In genomic region chr10:124593431-124593985, GRCh38 we compare ENCODE assay signal across 23 cellular contexts.
DNase-seq lines count a peak whose midpoint lies in the region; ATAC-seq, FAIRE-seq and TF ChIP-seq lines count a peak whose summit lies in the region.
"Had no signal": no experiment of that assay in that cellular context is flagged by ENCODE, and none has a peak within 500 bp of the region (broad histone marks: within the 10 kb centered on the region; RNA-seq: fewer than 3 reads in every experiment).

No MANE protein-coding gene starts in this region.

- CTCF ChIA-PET in IMR-90 (lab: Yijun Ruan, JAX) = no interaction called here

- dilution Hi-C loops in IMR-90 (cut with HindIII; ENCODE audit: low sequenced_read_pairs, unreplicated experiment) = no loop called here

- in situ Hi-C loops in IMR-90 (cut with MboI; ENCODE audit: low sequenced_read_pairs) = no loop called here

- H3K36me3 ChIP-seq in H7 (replicated peaks; ENCODE audit: control insufficient read depth, insufficient read depth, low read length) = no peaks in the 10 kb centered on the region
- H3K36me3 ChIP-seq in IMR-90 (ENCODE audit: control insufficient read depth, insufficient read depth, low read length) = no peaks in the 10 kb centered on the region
- H3K36me3 ChIP-seq in kidney (ENCODE audit: control insufficient read depth in 1 of 2, insufficient read depth in 2 of 2, low read length in 2 of 2) = no peaks in the 10 kb centered on the region
- H3K36me3 ChIP-seq: BLaER1, MG63 had no signal

- peak overlapping the region; percentile 42 for H2AK9ac ChIP-seq in IMR-90 (replicated peaks; ENCODE audit: low read depth, low read length, poor library complexity)

- no peak overlapping the region for H4K91ac ChIP-seq in IMR-90 (ENCODE audit: insufficient read depth, low read depth, low read length)

- no peaks in the 10 kb centered on the region for H3K27me3 ChIP-seq in H7 (ENCODE audit: control insufficient read depth, insufficient read depth, low read length)
- peaks cover 5% of the 10 kb centered on the region; the same call in 1 of the 2 replicates for H3K27me3 ChIP-seq in IMR-90 (ENCODE audit: control insufficient read depth, insufficient read depth, low read length)
- H3K27me3 ChIP-seq: BLaER1, MG63 had no signal

- WGBS in IMR-90 (ENCODE audit: extremely low coverage in 2 of 2, insufficient read length in 1 of 2), 2 experiments = 95% methylated on average over 9 of the region's 17 CpGs; no CpG with 5 or more reads in 1 of the 2 experiments

- TF ChIP-seq CTCF in IMR-90 (conservative IDR thresholded peaks at IDR 0.05; ENCODE audit: low read depth, low read length) (no peak), kidney (IDR thresholded peaks at IDR 0.05; ENCODE audit: borderline replicate concordance, extremely low read depth, insufficient read depth) (no peak)

- no peaks in the 10 kb centered on the region for H3K9me3 Mint-ChIP-seq in T-helper 2 cell treated with Interferon-gamma antibody and Interleukin-4, amounts not matched to agents 5 μg/mL and 100 μg/mL, for 36 hours
- H3K9me3 Mint-ChIP-seq: CD4-positive, alpha-beta T cell had no signal

- intact Hi-C loops in IMR-90 (cut with micrococcal nuclease) (no loop called here), kidney (cut with DNase I) (no loop called here), posterior vena cava (cut with DNase I) (no loop called here)

- no peak overlapping the region for H3K23ac ChIP-seq in IMR-90 (ENCODE audit: low read depth, low read length)

- H3K9me1 ChIP-seq in IMR-90 (ENCODE audit: insufficient read depth, low read length) = no peaks in the 10 kb centered on the region

- H3K79me1 ChIP-seq in IMR-90 (ENCODE audit: low read depth in 1 of 2, low read length in 2 of 2) = no peaks in the 10 kb centered on the region

- DNase-seq in H7 (peak; percentile 45), IMR-90 (no peak), kidney (peak; percentile 80), posterior vena cava (ENCODE audit: low spot score) (peak; percentile 62), COLO829 (ENCODE audit: low spot score) (no peak)
- DNase-seq in activated effector memory CD4-positive, alpha-beta T cell treated with Interleukin-2 at 50 U/mL for 16 hours = no peak
- DNase-seq in T-helper 2 cell treated with Interferon-gamma antibody and Interleukin-4, amounts not matched to agents 5 μg/mL and 100 μg/mL, for 36 hours (ENCODE audit: low spot score) = no peak
- DNase-seq: CD4-positive, alpha-beta T cell; DND-41; GOT3; Kasumi-1; MG63; NCI-H1417; NCI-H1694 treated with DMSO at 0.1 percent for 48 hours; NCI-H446; NCI-H526; OCI-M1 had no signal

- no peak overlapping the region for H2AFZ ChIP-seq in IMR-90 (replicated peaks; ENCODE audit: low read length, poor library complexity)

- H2BK120ac ChIP-seq in IMR-90 (ENCODE audit: low read depth, low read length) = no peak overlapping the region

- H2BK15ac ChIP-seq in IMR-90 (ENCODE audit: low read depth, low read length) = no peak overlapping the region

- H3K36me3 Mint-ChIP-seq in T-helper 2 cell treated with Interferon-gamma antibody and Interleukin-4, amounts not matched to agents 5 μg/mL and 100 μg/mL, for 36 hours (ENCODE audit: low read depth) = no peaks in the 10 kb centered on the region

- no peak overlapping the region for H4K8ac ChIP-seq in IMR-90 (ENCODE audit: low read depth in 2 of 2, low read length in 2 of 2)

- H3K9ac ChIP-seq in IMR-90 (ENCODE audit: low read depth, low read length) (no peak overlapping the region), kidney (ENCODE audit: low read length in 2 of 2) (no peak overlapping the region)
- H3K9ac ChIP-seq: BLaER1 had no signal

- POLR2A ChIA-PET in IMR-90 (lab: Charles Lee; ENCODE audit: unreplicated experiment) = no interaction called here

- H3K27ac ChIP-seq in IMR-90 (ENCODE audit: insufficient read depth, low read length) (no peak overlapping the region), kidney (ENCODE audit: low read depth in 2 of 2, low read length in 2 of 2) (peak overlapping the region in 1 of 2 donors; percentile 4)
- H3K27ac ChIP-seq: BLaER1 had no signal

- H3K4ac ChIP-seq in IMR-90 (ENCODE audit: low read depth, low read length) = no peak overlapping the region

- no peak for FAIRE-seq in kidney (lab: Jason Lieb, UNC)
- FAIRE-seq: GM12892, RCC 7860 had no signal

- H3K4me2 ChIP-seq in IMR-90 (ENCODE audit: low read depth, low read length) = no peak overlapping the region
- H3K4me2 ChIP-seq: BLaER1 had no signal

- no peak for TF ChIP-seq RAD21 in IMR-90 (IDR thresholded peaks at IDR 0.05; ENCODE audit: low read length)

- peaks cover 12% of the 10 kb centered on the region for H3K9me3 ChIP-seq in IMR-90 (ENCODE audit: control insufficient read depth, insufficient read depth, low read length)
- peaks cover 0 to 6% of the 10 kb centered on the region in 2 donors for H3K9me3 ChIP-seq in kidney (ENCODE audit: control insufficient read depth in 1 of 2, low read length in 2 of 2)
- H3K9me3 ChIP-seq: Caco-2 had no signal

- H4K20me1 ChIP-seq in IMR-90 (ENCODE audit: insufficient read depth, low read length) = no peaks in the 10 kb centered on the region
- H4K20me1 ChIP-seq: BLaER1 had no signal

- H3K27ac Mint-ChIP-seq in T-helper 2 cell treated with Interferon-gamma antibody and Interleukin-4, amounts not matched to agents 5 μg/mL and 100 μg/mL, for 36 hours = no peak overlapping the region
- H3K27ac Mint-ChIP-seq: CD4-positive, alpha-beta T cell had no signal

- H3K4me1 ChIP-seq in IMR-90 (ENCODE audit: control insufficient read depth, insufficient read depth, low read length) (no peaks in the 10 kb centered on the region), kidney (ENCODE audit: control insufficient read depth in 1 of 2, insufficient read depth in 1 of 2, low read depth in 1 of 2, low read length in 2 of 2) (peaks cover 14 to 15% of the 10 kb centered on the region in 2 donors)

- H4K5ac ChIP-seq in IMR-90 (ENCODE audit: low read depth, low read length) = no peak overlapping the region

- H3K4me3 ChIP-seq in H7 (ENCODE audit: insufficient read depth, low read depth, low read length) = no peak overlapping the region
- no peak overlapping the region for H3K4me3 ChIP-seq in IMR-90 (ENCODE audit: insufficient read depth, low read depth, low read length)
- H3K4me3 ChIP-seq in kidney (ENCODE audit: low read length in 2 of 2) = no peak overlapping the region
- H3K4me3 ChIP-seq: BLaER1, MG63 had no signal

- H3K14ac ChIP-seq in IMR-90 (replicated peaks; ENCODE audit: low read depth, low read length) = no peak overlapping the region

- no peak overlapping the region for H2BK20ac ChIP-seq in IMR-90 (ENCODE audit: low read depth, low read length)

- no peak for ATAC-seq in IMR-90 (ENCODE audit: low read depth)
- ATAC-seq in GM21825 (IDR thresholded peaks at IDR 0.05; ENCODE audit: unreplicated experiment) = no peak
- ATAC-seq: HCT116 had no signal

- no peak overlapping the region for H2AK5ac ChIP-seq in IMR-90 (ENCODE audit: low read depth, low read length)

- no peak overlapping the region for H3K4me3 Mint-ChIP-seq in T-helper 2 cell treated with Interferon-gamma antibody and Interleukin-4, amounts not matched to agents 5 μg/mL and 100 μg/mL, for 36 hours
- H3K4me3 Mint-ChIP-seq: CD4-positive, alpha-beta T cell had no signal

- TF ChIP-seq POLR2A in IMR-90 (IDR thresholded peaks at IDR 0.05; ENCODE audit: low read depth, low read length) = no peak

- no peak overlapping the region for H3K56ac ChIP-seq in IMR-90 (ENCODE audit: extremely low read depth, insufficient read depth, low read length)

- H2BK5ac ChIP-seq in IMR-90 (ENCODE audit: low read depth, low read length, poor library complexity, severe bottlenecking) = no peak overlapping the region

- no peak overlapping the region for H3K18ac ChIP-seq in IMR-90 (ENCODE audit: low read depth, low read length)

- H3K4me1 Mint-ChIP-seq in T-helper 2 cell treated with Interferon-gamma antibody and Interleukin-4, amounts not matched to agents 5 μg/mL and 100 μg/mL, for 36 hours (ENCODE audit: low read depth) = no peaks in the 10 kb centered on the region

- BruUV-seq in IMR-90 (replicated peaks; lab: Mats Ljungman, UMichigan) = no TSS peak

- no peaks in the 10 kb centered on the region for H3K27me3 Mint-ChIP-seq in T-helper 2 cell treated with Interferon-gamma antibody and Interleukin-4, amounts not matched to agents 5 μg/mL and 100 μg/mL, for 36 hours (ENCODE audit: low read depth)
- H3K27me3 Mint-ChIP-seq: CD4-positive, alpha-beta T cell had no signal

TF ChIP-seq in IMR-90, 13 proteins besides CTCF, POLR2A, EP300 and RAD21 (continues in another document):
- TF ChIP-seq USF2 (IDR thresholded peaks at IDR 0.05; ENCODE audit: low read depth, low read length) = no peak
- no peak for TF ChIP-seq CEBPB (IDR thresholded peaks at IDR 0.05; ENCODE audit: low read depth, low read length)
- TF ChIP-seq MXI1 (IDR thresholded peaks at IDR 0.05; ENCODE audit: borderline replicate concordance, low read depth, low read length) = no peak
- TF ChIP-seq NFE2L2 (IDR thresholded peaks at IDR 0.05; ENCODE audit: low read depth, low read length) = no peak
- TF ChIP-seq SMC3 (IDR thresholded peaks at IDR 0.05; ENCODE audit: low read depth, low read length) = no peak
- no peak for TF ChIP-seq FOS (IDR thresholded peaks at IDR 0.05; ENCODE audit: low read depth, low read length)
- TF ChIP-seq RCOR1 (IDR thresholded peaks at IDR 0.05; ENCODE audit: insufficient replicate concordance, low read length) = no peak
- no peak for TF ChIP-seq CHD1 (IDR thresholded peaks at IDR 0.05; ENCODE audit: low read depth, low read length)
- no peak for TF ChIP-seq BHLHE40 (IDR thresholded peaks at IDR 0.05; ENCODE audit: low read depth, low read length)
- TF ChIP-seq MAZ (IDR thresholded peaks at IDR 0.05; ENCODE audit: borderline replicate concordance, low read depth, low read length) = no peak
- no peak for TF ChIP-seq ELK1 (IDR thresholded peaks at IDR 0.05; ENCODE audit: borderline replicate concordance, low read depth, low read length)
- TF ChIP-seq MAFK (IDR thresholded peaks at IDR 0.05; ENCODE audit: low read depth, low read length) = no peak

Comparison
In these comparisons a context has a peak if more than half of its experiments do, and no peak if none do; other contexts are left out.
1. DNase-seq: peak in H7 (single experiment), kidney (single experiment) and posterior vena cava (single experiment); none in IMR-90 (single experiment), activated effector memory CD4-positive, alpha-beta T cell treated with Interleukin-2 at 50 U/mL for 16 hours (single experiment), T-helper 2 cell treated with Interferon-gamma antibody and Interleukin-4, amounts not matched to agents 5 μg/mL and 100 μg/mL, for 36 hours (single experiment) and COLO829 (single experiment).